1 cellular context compared by ENCODE assay signal in genomic region chr21:33541756-33542639, GRCh38.
TF ChIP-seq lines count a peak whose summit lies in the region.

TSS of gene GART (minus strand) at chr21:33542117. CDS start at chr21:33539315, 2,802 bp downstream.

TF ChIP-seq in K562, 482 proteins besides CTCF, POLR2A, EP300 and RAD21 (continued from another document and continues in another):
- TF ChIP-seq, protein P1, sequence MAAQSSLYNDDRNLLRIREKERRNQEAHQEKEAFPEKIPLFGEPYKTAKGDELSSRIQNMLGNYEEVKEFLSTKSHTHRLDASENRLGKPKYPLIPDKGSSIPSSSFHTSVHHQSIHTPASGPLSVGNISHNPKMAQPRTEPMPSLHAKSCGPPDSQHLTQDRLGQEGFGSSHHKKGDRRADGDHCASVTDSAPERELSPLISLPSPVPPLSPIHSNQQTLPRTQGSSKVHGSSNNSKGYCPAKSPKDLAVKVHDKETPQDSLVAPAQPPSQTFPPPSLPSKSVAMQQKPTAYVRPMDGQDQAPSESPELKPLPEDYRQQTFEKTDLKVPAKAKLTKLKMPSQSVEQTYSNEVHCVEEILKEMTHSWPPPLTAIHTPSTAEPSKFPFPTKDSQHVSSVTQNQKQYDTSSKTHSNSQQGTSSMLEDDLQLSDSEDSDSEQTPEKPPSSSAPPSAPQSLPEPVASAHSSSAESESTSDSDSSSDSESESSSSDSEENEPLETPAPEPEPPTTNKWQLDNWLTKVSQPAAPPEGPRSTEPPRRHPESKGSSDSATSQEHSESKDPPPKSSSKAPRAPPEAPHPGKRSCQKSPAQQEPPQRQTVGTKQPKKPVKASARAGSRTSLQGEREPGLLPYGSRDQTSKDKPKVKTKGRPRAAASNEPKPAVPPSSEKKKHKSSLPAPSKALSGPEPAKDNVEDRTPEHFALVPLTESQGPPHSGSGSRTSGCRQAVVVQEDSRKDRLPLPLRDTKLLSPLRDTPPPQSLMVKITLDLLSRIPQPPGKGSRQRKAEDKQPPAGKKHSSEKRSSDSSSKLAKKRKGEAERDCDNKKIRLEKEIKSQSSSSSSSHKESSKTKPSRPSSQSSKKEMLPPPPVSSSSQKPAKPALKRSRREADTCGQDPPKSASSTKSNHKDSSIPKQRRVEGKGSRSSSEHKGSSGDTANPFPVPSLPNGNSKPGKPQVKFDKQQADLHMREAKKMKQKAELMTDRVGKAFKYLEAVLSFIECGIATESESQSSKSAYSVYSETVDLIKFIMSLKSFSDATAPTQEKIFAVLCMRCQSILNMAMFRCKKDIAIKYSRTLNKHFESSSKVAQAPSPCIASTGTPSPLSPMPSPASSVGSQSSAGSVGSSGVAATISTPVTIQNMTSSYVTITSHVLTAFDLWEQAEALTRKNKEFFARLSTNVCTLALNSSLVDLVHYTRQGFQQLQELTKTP (IDR thresholded peaks at IDR 0.05; ENCODE audit: low read depth in 1 of 2, partially characterized antibody in 2 of 2), result peak; percentile 13 to 40
- TF ChIP-seq ZNF764 (CRISPR knock-in tag; IDR thresholded peaks at IDR 0.05; ENCODE audit: low read depth), result no peak
- TF ChIP-seq PHB2 (IDR thresholded peaks at IDR 0.05; ENCODE audit: low read depth), result 0 out of 2 replicates have a peak, but pooled peaks have one; percentile 4
- TF ChIP-seq, protein P2, sequence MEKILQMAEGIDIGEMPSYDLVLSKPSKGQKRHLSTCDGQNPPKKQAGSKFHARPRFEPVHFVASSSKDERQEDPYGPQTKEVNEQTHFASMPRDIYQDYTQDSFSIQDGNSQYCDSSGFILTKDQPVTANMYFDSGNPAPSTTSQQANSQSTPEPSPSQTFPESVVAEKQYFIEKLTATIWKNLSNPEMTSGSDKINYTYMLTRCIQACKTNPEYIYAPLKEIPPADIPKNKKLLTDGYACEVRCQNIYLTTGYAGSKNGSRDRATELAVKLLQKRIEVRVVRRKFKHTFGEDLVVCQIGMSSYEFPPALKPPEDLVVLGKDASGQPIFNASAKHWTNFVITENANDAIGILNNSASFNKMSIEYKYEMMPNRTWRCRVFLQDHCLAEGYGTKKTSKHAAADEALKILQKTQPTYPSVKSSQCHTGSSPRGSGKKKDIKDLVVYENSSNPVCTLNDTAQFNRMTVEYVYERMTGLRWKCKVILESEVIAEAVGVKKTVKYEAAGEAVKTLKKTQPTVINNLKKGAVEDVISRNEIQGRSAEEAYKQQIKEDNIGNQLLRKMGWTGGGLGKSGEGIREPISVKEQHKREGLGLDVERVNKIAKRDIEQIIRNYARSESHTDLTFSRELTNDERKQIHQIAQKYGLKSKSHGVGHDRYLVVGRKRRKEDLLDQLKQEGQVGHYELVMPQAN (IDR thresholded peaks at IDR 0.05; ENCODE audit: borderline replicate concordance), result peak; percentile 97
- no peak for TF ChIP-seq TCFL5 (CRISPR knock-in tag; conservative IDR thresholded peaks at IDR 0.05)
- TF ChIP-seq MXD1 (CRISPR knock-in tag; IDR thresholded peaks at IDR 0.05; ENCODE audit: borderline replicate concordance, poor library complexity, severe bottlenecking), result peak; percentile 80
- 0 out of 2 replicates have a peak, but pooled peaks have one; percentile 38 for TF ChIP-seq ZNF561 (CRISPR knock-in tag; conservative IDR thresholded peaks at IDR 0.05)
- peak; percentile 92 for TF ChIP-seq POLR2G (IDR thresholded peaks at IDR 0.05; ENCODE audit: low read depth, low read length)
- TF ChIP-seq MLLT1 (IDR thresholded peaks at IDR 0.05), result 0 out of 4 replicates have a peak, but pooled peaks have one; percentile 5 to 12
- TF ChIP-seq, protein P3, sequence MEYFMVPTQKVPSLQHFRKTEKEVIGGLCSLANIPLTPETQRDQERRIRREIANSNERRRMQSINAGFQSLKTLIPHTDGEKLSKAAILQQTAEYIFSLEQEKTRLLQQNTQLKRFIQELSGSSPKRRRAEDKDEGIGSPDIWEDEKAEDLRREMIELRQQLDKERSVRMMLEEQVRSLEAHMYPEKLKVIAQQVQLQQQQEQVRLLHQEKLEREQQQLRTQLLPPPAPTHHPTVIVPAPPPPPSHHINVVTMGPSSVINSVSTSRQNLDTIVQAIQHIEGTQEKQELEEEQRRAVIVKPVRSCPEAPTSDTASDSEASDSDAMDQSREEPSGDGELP (CRISPR knock-in tag; IDR thresholded peaks at IDR 0.05; ENCODE audit: borderline replicate concordance), result peak; percentile 91
- peak; percentile 51 for TF ChIP-seq NFYB (IDR thresholded peaks at IDR 0.05; ENCODE audit: extremely low read depth, insufficient read length)
- peak; percentile 36 for TF ChIP-seq PHF20 (IDR thresholded peaks at IDR 0.05; ENCODE audit: partially characterized antibody)
- TF ChIP-seq TOE1 (IDR thresholded peaks at IDR 0.05; ENCODE audit: borderline replicate concordance), result peak; percentile 58
- no peak for TF ChIP-seq TOE1 (CRISPR knock-in tag; IDR thresholded peaks at IDR 0.05; ENCODE audit: borderline replicate concordance, low read depth)
- TF ChIP-seq MYC (IDR thresholded peaks at IDR 0.05; ENCODE audit: low read depth, low read length), result peak; percentile 97
- TF ChIP-seq MYC (CRISPR knock-in tag; IDR thresholded peaks at IDR 0.05; ENCODE audit: borderline replicate concordance, low read depth), result peak; percentile 81
- peak; percentile 10 for TF ChIP-seq ZFP36 (IDR thresholded peaks at IDR 0.05; ENCODE audit: low read depth, low read length, partially characterized antibody)
- 0 out of 2 replicates have a peak, but pooled peaks have one; percentile 1 for TF ChIP-seq TEAD4 (IDR thresholded peaks at IDR 0.05; ENCODE audit: low read length)
- no peak for TF ChIP-seq TEAD4 (CRISPR knock-in tag; IDR thresholded peaks at IDR 0.05; ENCODE audit: borderline replicate concordance)
- TF ChIP-seq NEUROD1 (IDR thresholded peaks at IDR 0.05; ENCODE audit: borderline replicate concordance, low read depth, low read length, partially characterized antibody), result peak; percentile 69
- TF ChIP-seq RBFOX2 (IDR thresholded peaks at IDR 0.05; ENCODE audit: low read depth, low read length), result peak; percentile 94
- peak; percentile 92 for TF ChIP-seq MXI1 (IDR thresholded peaks at IDR 0.05; ENCODE audit: low read depth, low read length)
- TF ChIP-seq TAF15 (IDR thresholded peaks at IDR 0.05; ENCODE audit: low read depth, low read length), result no peak
- TF ChIP-seq KDM5B (IDR thresholded peaks at IDR 0.05; ENCODE audit: insufficient replicate concordance, low read depth, low read length), result peak; percentile 85
- peak; percentile 54; the same call in 1 of the 2 replicates for TF ChIP-seq NCOR1 (IDR thresholded peaks at IDR 0.05)
- peak in 1 of 2 experiments; percentile 66; a peak in 2 of 4 replicates for TF ChIP-seq FOXA3 (CRISPR knock-in tag; conservative IDR thresholded peaks at IDR 0.05 in 1 of 2, IDR thresholded peaks at IDR 0.05 in 1 of 2)
- TF ChIP-seq ZNF551 (CRISPR knock-in tag; IDR thresholded peaks at IDR 0.05), result no peak
- TF ChIP-seq ILF3 (IDR thresholded peaks at IDR 0.05; ENCODE audit: borderline replicate concordance), result peak; percentile 59; the same call in 1 of the 2 replicates
- TF ChIP-seq, protein P4, sequence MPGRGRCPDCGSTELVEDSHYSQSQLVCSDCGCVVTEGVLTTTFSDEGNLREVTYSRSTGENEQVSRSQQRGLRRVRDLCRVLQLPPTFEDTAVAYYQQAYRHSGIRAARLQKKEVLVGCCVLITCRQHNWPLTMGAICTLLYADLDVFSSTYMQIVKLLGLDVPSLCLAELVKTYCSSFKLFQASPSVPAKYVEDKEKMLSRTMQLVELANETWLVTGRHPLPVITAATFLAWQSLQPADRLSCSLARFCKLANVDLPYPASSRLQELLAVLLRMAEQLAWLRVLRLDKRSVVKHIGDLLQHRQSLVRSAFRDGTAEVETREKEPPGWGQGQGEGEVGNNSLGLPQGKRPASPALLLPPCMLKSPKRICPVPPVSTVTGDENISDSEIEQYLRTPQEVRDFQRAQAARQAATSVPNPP (IDR thresholded peaks at IDR 0.05; ENCODE audit: borderline replicate concordance, insufficient read depth, insufficient read length), result no peak
- TF ChIP-seq TAF1 (IDR thresholded peaks at IDR 0.05; ENCODE audit: control insufficient read depth, extremely low read depth, insufficient read depth, low read length, severe bottlenecking), result peak; percentile 97
- TF ChIP-seq E2F3 (CRISPR knock-in tag; IDR thresholded peaks at IDR 0.05), result peak; percentile 84
- 0 out of 2 replicates have a peak, but pooled peaks have one; percentile 8 for TF ChIP-seq ZNF75A (CRISPR knock-in tag; IDR thresholded peaks at IDR 0.05)
- TF ChIP-seq POU5F1 (IDR thresholded peaks at IDR 0.05; ENCODE audit: borderline replicate concordance, low read depth, low read length, partially characterized antibody), result no peak
- TF ChIP-seq IRF1 (CRISPR knock-in tag; IDR thresholded peaks at IDR 0.05; ENCODE audit: borderline replicate concordance), result 0 out of 2 replicates have a peak, but pooled peaks have one; percentile 16
- TF ChIP-seq, protein P5, sequence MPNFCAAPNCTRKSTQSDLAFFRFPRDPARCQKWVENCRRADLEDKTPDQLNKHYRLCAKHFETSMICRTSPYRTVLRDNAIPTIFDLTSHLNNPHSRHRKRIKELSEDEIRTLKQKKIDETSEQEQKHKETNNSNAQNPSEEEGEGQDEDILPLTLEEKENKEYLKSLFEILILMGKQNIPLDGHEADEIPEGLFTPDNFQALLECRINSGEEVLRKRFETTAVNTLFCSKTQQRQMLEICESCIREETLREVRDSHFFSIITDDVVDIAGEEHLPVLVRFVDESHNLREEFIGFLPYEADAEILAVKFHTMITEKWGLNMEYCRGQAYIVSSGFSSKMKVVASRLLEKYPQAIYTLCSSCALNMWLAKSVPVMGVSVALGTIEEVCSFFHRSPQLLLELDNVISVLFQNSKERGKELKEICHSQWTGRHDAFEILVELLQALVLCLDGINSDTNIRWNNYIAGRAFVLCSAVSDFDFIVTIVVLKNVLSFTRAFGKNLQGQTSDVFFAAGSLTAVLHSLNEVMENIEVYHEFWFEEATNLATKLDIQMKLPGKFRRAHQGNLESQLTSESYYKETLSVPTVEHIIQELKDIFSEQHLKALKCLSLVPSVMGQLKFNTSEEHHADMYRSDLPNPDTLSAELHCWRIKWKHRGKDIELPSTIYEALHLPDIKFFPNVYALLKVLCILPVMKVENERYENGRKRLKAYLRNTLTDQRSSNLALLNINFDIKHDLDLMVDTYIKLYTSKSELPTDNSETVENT (CRISPR knock-in tag; IDR thresholded peaks at IDR 0.05), result peak; percentile 89
- peak; percentile 8; the same call in 1 of the 2 replicates for TF ChIP-seq NR4A1 (CRISPR knock-in tag; IDR thresholded peaks at IDR 0.05)
- no peak; the same call in 1 of the 2 replicates for TF ChIP-seq NR4A1 (tag; IDR thresholded peaks at IDR 0.05)
- peak; percentile 88 for TF ChIP-seq FIP1L1 (IDR thresholded peaks at IDR 0.05; ENCODE audit: low read depth, low read length, poor library complexity, severe bottlenecking)
- TF ChIP-seq HDAC3 (IDR thresholded peaks at IDR 0.05; ENCODE audit: borderline replicate concordance, partially characterized antibody), result peak; percentile 47
- TF ChIP-seq FOXP1 (CRISPR knock-in tag; IDR thresholded peaks at IDR 0.05), result peak; percentile 87
- 0 out of 2 replicates have a peak, but pooled peaks have one; percentile 16 for TF ChIP-seq ZZZ3 (IDR thresholded peaks at IDR 0.05)
- TF ChIP-seq RB1 (IDR thresholded peaks at IDR 0.05; ENCODE audit: low read depth), result peak; percentile 89
- 0 out of 2 replicates have a peak, but pooled peaks have one; percentile 42 for TF ChIP-seq GMEB1 (CRISPR knock-in tag; IDR thresholded peaks at IDR 0.05)
- TF ChIP-seq CGGBP1 (CRISPR knock-in tag; IDR thresholded peaks at IDR 0.05), result no peak; the same call in 1 of the 2 replicates
- TF ChIP-seq RAD51 (IDR thresholded peaks at IDR 0.05; ENCODE audit: borderline replicate concordance, low read depth), result 0 out of 2 replicates have a peak, but pooled peaks have one; percentile 14
- peak; percentile 87 for TF ChIP-seq THRAP3 (IDR thresholded peaks at IDR 0.05; ENCODE audit: borderline replicate concordance)
